In the genomic region with DNA sequence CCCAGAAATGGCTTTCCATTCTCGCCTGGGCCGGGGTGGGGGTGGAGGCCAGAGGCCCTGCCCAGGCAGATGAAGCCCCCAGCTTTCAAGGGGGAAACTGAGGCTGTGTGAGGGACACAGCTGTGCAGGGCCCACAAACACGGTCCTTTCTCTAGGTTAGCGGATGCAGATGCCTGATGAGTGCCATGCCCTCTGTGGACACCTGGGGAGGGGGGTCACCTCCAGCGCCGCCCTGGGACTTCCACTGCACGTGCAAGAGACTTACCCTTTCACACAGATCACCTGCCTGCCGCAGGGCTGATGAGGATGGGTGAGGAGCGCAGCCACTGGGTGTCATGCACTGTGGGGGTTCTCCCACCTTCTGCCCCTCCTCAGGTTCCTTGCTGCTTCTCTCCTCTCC, we compare ENCODE assay signal across 26 cellular contexts. TPM values are rescaled to one million over a fixed set of nuclear protein-coding genes. Genes with fewer than 3 reads are reported as not detected.
DNase-seq lines count a peak whose midpoint lies in the region; ATAC-seq and TF ChIP-seq lines count a peak whose summit lies in the region.
"Had no signal": no experiment of that assay in that cellular context is flagged by ENCODE, and none has a peak within 500 bp of the region (broad histone marks: within the 10 kb centered on the region; RNA-seq: fewer than 3 reads in every experiment).

No MANE protein-coding gene starts in this region.

- intact Hi-C loops in MCF 10A (cut with micrococcal nuclease) (no loop called here), breast epithelium (cut with DNase I; ENCODE audit: low total_unique reads) (no loop called here), transverse colon (cut with DNase I; ENCODE audit: low total_unique reads) (no loop called here), left lung (cut with DNase I) (no loop called here)
- intact Hi-C loops in CD4-positive, alpha-beta memory T cell (cut with micrococcal nuclease) = no loop called here

- H3K9me3 Mint-ChIP-seq in MCF 10A (ENCODE audit: unreplicated experiment) = no peaks in the 10 kb centered on the region
- peaks cover 0 to 2% (median 0%) of the 10 kb centered on the region in 8 donors for H3K9me3 Mint-ChIP-seq in CD4-positive, alpha-beta memory T cell
- H3K9me3 Mint-ChIP-seq: activated T-cell treated with anti-CD3 and anti-CD28 coated beads, Interleukin-2, amount 50 U/mL, for 4 hours; mesothelial cell of epicardium; naive B cell; stimulated activated naive B cell treated with anti-CD40 and anti-IgM and Interleukin-4, amounts not matched to agents 10 μg/mL and 1 μg/mL and 100 μg/mL, for 72 hours had no signal

- H3K27me3 Mint-ChIP-seq in MCF 10A (ENCODE audit: insufficient read depth, unreplicated experiment) = no peaks in the 10 kb centered on the region
- H3K27me3 Mint-ChIP-seq in CD4-positive, alpha-beta memory T cell = no peaks in the 10 kb centered on the region

- no peak for TF ChIP-seq EP300 in transverse colon (IDR thresholded peaks at IDR 0.05; ENCODE audit: low read depth)

- DNase-seq in MCF 10A (ENCODE audit: unreplicated experiment) (no peak), breast epithelium (ENCODE audit: low spot score in 2 of 2) (no peak), erythroblast (lab: John Stamatoyannopoulos, UW) (no peak), transverse colon (no peak), AG08396 (ENCODE audit: low spot score) (no peak), left lung (no peak)
- DNase-seq in CD4-positive, alpha-beta memory T cell = no peak
- DNase-seq: activated CD4-positive, alpha-beta T cell treated with anti-CD3 and anti-CD28 coated beads, Interleukin-2, amount 50 U/mL, for 1 hour; activated CD4-positive, CD25-positive, alpha-beta regulatory T cell; activated CD8-positive, alpha-beta memory T cell treated with anti-CD3 and anti-CD28 coated beads, Interleukin-2, amount 10 ng/mL, durations not matched to agents 7 days and 5 days; activated gamma-delta T cell treated with Interleukin-2 at 50 U/mL for 16 hours; activated T-cell treated with anti-CD3 and anti-CD28 coated beads, Interleukin-2, amount 50 U/mL, for 4 hours; esophagus squamous epithelium; foreskin melanocyte; kidney; naive B cell; NCI-H1092; NCI-H1694; NCI-H82; stimulated activated naive B cell treated with anti-CD40 and anti-IgM and Interleukin-4, amounts not matched to agents 10 μg/mL and 1 μg/mL and 100 μg/mL, for 72 hours; T-helper 1 cell; testis had no signal

- no peaks in the 10 kb centered on the region for H3K9me3 ChIP-seq in breast epithelium
- H3K9me3 ChIP-seq in transverse colon = no peaks in the 10 kb centered on the region
- H3K9me3 ChIP-seq in CD4-positive, alpha-beta memory T cell (ENCODE audit: control insufficient read depth in 1 of 2, low read length in 2 of 2) = no peaks in the 10 kb centered on the region
- H3K9me3 ChIP-seq in left lung = no peaks in the 10 kb centered on the region
- H3K9me3 ChIP-seq: esophagus squamous epithelium, testis, vagina had no signal

- H3K27me3 ChIP-seq in breast epithelium (no peaks in the 10 kb centered on the region), transverse colon (peaks cover 31% of the 10 kb centered on the region), left lung (peaks cover 0 to 57% of the 10 kb centered on the region in 2 donors)
- H3K27me3 ChIP-seq in CD4-positive, alpha-beta memory T cell (ENCODE audit: insufficient read depth, low read length) = no peaks in the 10 kb centered on the region
- H3K27me3 ChIP-seq: testis, vagina had no signal

- peaks cover 34% of the 10 kb centered on the region for H3K36me3 Mint-ChIP-seq in MCF 10A (ENCODE audit: insufficient read depth, unreplicated experiment)
- no peaks in the 10 kb centered on the region for H3K36me3 Mint-ChIP-seq in CD4-positive, alpha-beta memory T cell
- H3K36me3 Mint-ChIP-seq: activated CD8-positive, alpha-beta memory T cell treated with anti-CD3 and anti-CD28 coated beads, Interleukin-2, amount 10 ng/mL, durations not matched to agents 7 days and 5 days; mesothelial cell of epicardium; naive B cell had no signal

- H3K4me3 Mint-ChIP-seq in MCF 10A (ENCODE audit: unreplicated experiment) = peak overlapping the region; percentile 78
- H3K4me3 Mint-ChIP-seq in CD4-positive, alpha-beta memory T cell = peak overlapping the region in 2 of 8 donors; percentile 69 to 70
- H3K4me3 Mint-ChIP-seq: activated CD8-positive, alpha-beta memory T cell treated with anti-CD3 and anti-CD28 coated beads, Interleukin-2, amount 10 ng/mL, durations not matched to agents 7 days and 5 days; mesothelial cell of epicardium had no signal

- H3K36me3 ChIP-seq in breast epithelium (no peaks in the 10 kb centered on the region), transverse colon (no peaks in the 10 kb centered on the region), left lung (peaks cover 0 to 4% of the 10 kb centered on the region in 2 donors)
- no peaks in the 10 kb centered on the region for H3K36me3 ChIP-seq in CD4-positive, alpha-beta memory T cell (ENCODE audit: insufficient read depth, low read length)
- H3K36me3 ChIP-seq: esophagus squamous epithelium, vagina had no signal

- TF ChIP-seq POLR2A in breast epithelium (IDR thresholded peaks at IDR 0.05) (no peak), Raji (IDR thresholded peaks at IDR 0.05; ENCODE audit: insufficient read depth, low read depth, low read length) (peak; percentile 44; the same call in 1 of the 2 replicates), erythroblast (IDR thresholded peaks at IDR 0.05; ENCODE audit: low read length) (peak; percentile 8), transverse colon (IDR thresholded peaks at IDR 0.05) (no peak)

- peaks cover 14 to 24% of the 10 kb centered on the region in 2 donors for H3K4me1 ChIP-seq in breast epithelium
- H3K4me1 ChIP-seq in transverse colon = peaks cover 30 to 61% (median 54%) of the 10 kb centered on the region in 4 donors
- H3K4me1 ChIP-seq in CD4-positive, alpha-beta memory T cell (ENCODE audit: insufficient read depth, low read length) = peaks cover 40% of the 10 kb centered on the region
- peaks cover 17 to 54% of the 10 kb centered on the region in 2 donors for H3K4me1 ChIP-seq in left lung

- CTCF ChIA-PET in MCF 10A (lab: Yijun Ruan, JAX) = interaction anchor here (0.7 to 2.4 kb wide), 3 partner anchors 8 to 255 kb away, joined by 3 to 11 read pairs (median 4); no protein-coding TSS in a partner anchor
- CTCF ChIA-PET in CD4-positive, alpha-beta memory T cell (lab: Charles Lee; ENCODE audit: partially characterized antibody) = interaction anchor here (1.5 kb wide), 1 partner anchor 14 kb away, joined by 3 read pairs; no protein-coding TSS in a partner anchor

- ATAC-seq in left lung = no peak
- ATAC-seq: activated CD8-positive, alpha-beta memory T cell treated with anti-CD3 and anti-CD28 coated beads, Interleukin-2, amount 10 ng/mL, durations not matched to agents 7 days and 5 days; activated T-cell treated with anti-CD3 and anti-CD28 coated beads, Interleukin-2, amount 50 U/mL, for 4 hours; stimulated activated naive B cell treated with anti-CD40 and anti-IgM and Interleukin-4, amounts not matched to agents 10 μg/mL and 1 μg/mL and 100 μg/mL, for 72 hours had no signal

- in situ Hi-C loops in transverse colon (cut with MboI; ENCODE audit: low pct_ligation_motif_present in 1 of 4, low pct_unique_long_range_greater_than_20kb in 1 of 4, low sequenced_read_pairs in 3 of 4) = loop anchor here in 1 of 4 donors (10.0 kb wide), 1 partner anchor 66 kb away; a partner anchor contains a TSS

- H3K27ac ChIP-seq in breast epithelium (no peak overlapping the region), transverse colon (peak overlapping the region in 3 of 4 donors; percentile 49 to 94 (median 92)), left lung (no peak overlapping the region)
- H3K27ac ChIP-seq in CD4-positive, alpha-beta memory T cell (ENCODE audit: low read depth, low read length) = no peak overlapping the region
- H3K27ac ChIP-seq: esophagus squamous epithelium, skin epidermis, testis, vagina had no signal

- TF ChIP-seq CTCF in MCF 10A (IDR thresholded peaks at IDR 0.05; ENCODE audit: unreplicated experiment) = no peak
- no peak for TF ChIP-seq CTCF in breast epithelium (IDR thresholded peaks at IDR 0.05)
- TF ChIP-seq CTCF in transverse colon (IDR thresholded peaks at IDR 0.05) = no peak
- no peak for TF ChIP-seq CTCF in left lung (IDR thresholded peaks at IDR 0.05)

- H3K4me3 ChIP-seq in breast epithelium = no peak overlapping the region
- no peak overlapping the region for H3K4me3 ChIP-seq in transverse colon
- no peak overlapping the region for H3K4me3 ChIP-seq in CD4-positive, alpha-beta memory T cell (ENCODE audit: low read length in 2 of 2)
- no peak overlapping the region for H3K4me3 ChIP-seq in left lung
- H3K4me3 ChIP-seq: esophagus squamous epithelium, skin epidermis, testis, vagina had no signal

- POLR2A ChIA-PET in MCF 10A (lab: Yijun Ruan, JAX) = interaction anchor here (2.0 to 2.2 kb wide), 2 partner anchors 9 to 67 kb away, joined by 5 to 9 read pairs; a partner anchor contains a TSS
- POLR2A ChIA-PET in CD4-positive, alpha-beta memory T cell (lab: Charles Lee; ENCODE audit: partially characterized antibody) = interaction anchor here (9.0 to 12.9 kb wide), 2 partner anchors 6 to 25 kb away, joined by 71 to 166 read pairs; a partner anchor contains a TSS

- WGBS in transverse colon (ENCODE audit: low coverage in 1 of 2), 2 donors = 81% methylated on average over 9 of the region's 9 CpGs; no CpG with 5 or more reads in 1 of the 2 donors

- BruUV-seq in MCF 10A (replicated peaks; lab: Mats Ljungman, UMichigan) = no TSS peak

- no peak overlapping the region for H3K27ac Mint-ChIP-seq in MCF 10A (ENCODE audit: low read depth, unreplicated experiment)
- H3K27ac Mint-ChIP-seq in CD4-positive, alpha-beta memory T cell = no peak overlapping the region
- H3K27ac Mint-ChIP-seq: activated CD8-positive, alpha-beta memory T cell treated with anti-CD3 and anti-CD28 coated beads, Interleukin-2, amount 10 ng/mL, durations not matched to agents 7 days and 5 days; mesothelial cell of epicardium; stimulated activated naive B cell treated with anti-CD40 and anti-IgM and Interleukin-4, amounts not matched to agents 10 μg/mL and 1 μg/mL and 100 μg/mL, for 72 hours had no signal

- H3K4me1 Mint-ChIP-seq in MCF 10A (ENCODE audit: insufficient read depth, unreplicated experiment) = peaks cover 9% of the 10 kb centered on the region
- H3K4me1 Mint-ChIP-seq in CD4-positive, alpha-beta memory T cell = peaks cover 3 to 35% (median 12%) of the 10 kb centered on the region in 4 donors

RNA-seq across cellular contexts. Expression of a gene that starts 2.6 kb away (rescaled TPM):
- 54.7 and 55.8 TPM in 2 replicates for total RNA-seq in MCF 10A (2022)
- total RNA-seq in breast epithelium = 10 to 100 TPM; 29.9 to 35.7 (median 30.4) TPM
- total RNA-seq in transverse colon = 10 to 100 TPM; 19.7 to 53.0 (median 38.2) TPM
- 10 to 100 TPM; 21.5 to 23.5 TPM for total RNA-seq in CD4-positive, alpha-beta memory T cell
- polyA plus RNA-seq in CD4-positive, alpha-beta memory T cell = 10 to 100 TPM; 14.5 to 36.4 TPM
- 10 to 100 TPM; 45.8 to 52.9 TPM for total RNA-seq in left lung

RNA-seq across cellular contexts. Expression of a gene that starts 3.5 kb away (rescaled TPM):
- total RNA-seq in MCF 10A (2022) (56.3 and 69.5 TPM in 2 replicates), breast epithelium (10 to 100 TPM; 23.6 to 30.2 (median 24.3) TPM), transverse colon (10 to 100 TPM in 3 of 4 donors, 1 to 10 TPM in 1; 4.9 to 47.2 (median 35.2) TPM), left lung (10 to 100 TPM; 37.0 to 57.3 TPM)
- 1 to 10 TPM; 6.9 to 7.7 TPM for total RNA-seq in CD4-positive, alpha-beta memory T cell
- polyA plus RNA-seq in CD4-positive, alpha-beta memory T cell = 10 to 100 TPM in 1 of 2 donors, 1 to 10 TPM in 1; 8.3 to 18.8 TPM

RNA-seq across cellular contexts. Expression of a gene that starts 7.9 kb away (rescaled TPM):
- total RNA-seq in MCF 10A (2022) (4.6 and 6.0 TPM in 2 replicates), breast epithelium (1 to 10 TPM in 2 of 3 donors, under 1 TPM in 1; 0.48 to 2.9 (median 2.6) TPM), transverse colon (10 to 100 TPM in 1 of 4 donors, 1 to 10 TPM in 1, under 1 TPM in 2; 0.40 to 24.3 (median 0.98) TPM), left lung (10 to 100 TPM in 1 of 2 donors, under 1 TPM in 1; 0.96 to 13.7 TPM)
- 1 to 10 TPM; 4.5 to 5.1 TPM for total RNA-seq in CD4-positive, alpha-beta memory T cell
- not detected for polyA plus RNA-seq in CD4-positive, alpha-beta memory T cell

RNA-seq across cellular contexts. Expression of a gene that starts 8.5 kb away (rescaled TPM):
- total RNA-seq in MCF 10A (2022) (20.1 and 24.5 TPM in 2 replicates), breast epithelium (1 to 10 TPM; 4.3 to 7.5 (median 5.1) TPM), transverse colon (10 to 100 TPM in 1 of 4 donors, 1 to 10 TPM in 3; 1.2 to 12.3 (median 5.5) TPM), left lung (1 to 10 TPM; 8.7 to 9.9 TPM)
- 10 to 100 TPM; 17.2 to 24.4 TPM for total RNA-seq in CD4-positive, alpha-beta memory T cell
- polyA plus RNA-seq in CD4-positive, alpha-beta memory T cell = 1 to 10 TPM; 2.2 to 4.0 TPM

RNA-seq across cellular contexts. Expression of a gene that starts 12.8 kb away (rescaled TPM):
- total RNA-seq in MCF 10A (2022) (40.5 and 48.2 TPM in 2 replicates), breast epithelium (1 to 10 TPM in 2 of 3 donors, not detected in 1; 2.6 to 4.2 TPM), transverse colon (1 to 10 TPM in 2 of 4 donors, under 1 TPM in 1, not detected in 1; 0.60 to 3.5 (median 1.6) TPM), left lung (1 to 10 TPM in 1 of 2 donors, under 1 TPM in 1; 0.50 to 5.7 TPM)
- 10 to 100 TPM; 58.4 to 59.5 TPM for total RNA-seq in CD4-positive, alpha-beta memory T cell
- 10 to 100 TPM in 1 of 2 donors, 1 to 10 TPM in 1; 9.3 to 38.6 TPM for polyA plus RNA-seq in CD4-positive, alpha-beta memory T cell

Comparison
In these comparisons a context has a peak if more than half of its experiments do, and no peak if none do; other contexts are left out.
1. H3K27ac ChIP-seq: peak in transverse colon (3 of 4); none in breast epithelium (0 of 2), CD4-positive, alpha-beta memory T cell (single experiment) and left lung (0 of 2).
2. POLR2A ChIP-seq: peak in Raji (single experiment) and erythroblast (single experiment); none in breast epithelium (single experiment) and transverse colon (single experiment).